7 cellular contexts compared by ENCODE assay signal in the genomic region with DNA sequence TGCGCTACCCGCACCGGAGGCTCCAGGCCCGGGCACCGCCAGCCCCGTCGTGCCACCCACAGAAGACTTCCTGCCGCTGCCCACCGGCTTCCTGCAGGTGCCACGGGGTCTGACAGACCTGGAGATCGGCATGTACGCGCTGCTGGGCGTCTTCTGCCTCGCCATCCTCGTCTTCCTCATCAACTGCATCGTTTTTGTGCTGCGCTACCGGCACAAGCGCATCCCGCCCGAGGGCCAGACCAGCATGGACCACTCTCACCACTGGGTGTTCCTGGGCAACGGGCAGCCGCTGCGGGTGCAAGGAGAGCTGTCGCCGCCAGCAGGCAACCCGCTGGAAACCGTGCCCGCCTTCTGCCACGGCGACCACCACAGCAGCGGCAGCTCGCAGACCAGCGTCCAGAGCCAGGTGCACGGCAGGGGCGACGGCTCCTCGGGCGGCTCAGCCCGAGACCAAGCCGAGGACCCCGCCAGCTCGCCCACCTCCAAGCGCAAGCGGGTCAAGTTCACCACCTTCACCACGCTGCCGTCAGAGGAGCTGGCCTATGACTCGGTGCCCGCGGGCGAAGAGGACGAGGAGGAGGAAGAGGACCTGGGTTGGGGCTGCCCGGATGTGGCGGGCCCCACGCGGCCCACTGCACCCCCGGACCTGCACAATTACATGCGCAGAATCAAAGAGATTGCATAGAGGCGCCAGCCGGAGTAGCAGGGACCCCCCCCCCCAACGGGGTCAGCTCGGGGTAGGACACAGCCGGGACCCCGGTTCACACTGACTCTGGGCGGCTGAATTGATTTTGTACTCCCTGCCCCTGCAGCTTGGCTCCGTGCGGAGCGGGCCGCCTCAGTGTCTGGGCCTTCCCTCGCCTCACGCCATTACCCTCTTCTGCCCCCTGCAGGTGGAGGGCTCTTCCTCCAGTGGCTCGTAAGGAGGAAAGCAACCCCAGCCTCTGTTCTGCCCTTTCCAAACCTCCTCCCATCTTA. TPM values are rescaled to one million over a fixed set of nuclear protein-coding genes. Genes with fewer than 3 reads are reported as not detected.
A peak's percentile ranks its signal among the peaks of the same experiment; 100 is the strongest.
DNase-seq lines count a peak whose midpoint lies in the region; ATAC-seq, FAIRE-seq and TF ChIP-seq lines count a peak whose summit lies in the region.

No MANE protein-coding gene starts in this region.

- DNase-seq in GM13977 (ENCODE audit: low spot score) (peak; percentile 87), SW480 (ENCODE audit: low spot score) (peak; percentile 53), left cardiac atrium (peak; percentile 82), retina (peak; percentile 91), urothelium cell line (ENCODE audit: low spot score) (peak; percentile 63)
- peak; percentile 71 for DNase-seq in activated naive CD8-positive, alpha-beta T cell treated with anti-CD3 and anti-CD28 coated beads, Interleukin-2, amount 50 U/mL, for 16 hours (ENCODE audit: low read depth, low spot score)

- H3K36me3 Mint-ChIP-seq in IgD-negative memory B cell = no peaks in the 10 kb centered on the region

- H3K4me3 Mint-ChIP-seq in IgD-negative memory B cell = peak overlapping the region; percentile 31 to 88 (median 82)

- intact Hi-C loops in left cardiac atrium (cut with DNase I) = loop anchor here (5.0 to 10.0 kb wide), 2 partner anchors 213 to 216 kb away; no protein-coding TSS in a partner anchor

- peak; percentile 95 to 96 for ATAC-seq in left cardiac atrium

- H3K27me3 Mint-ChIP-seq in IgD-negative memory B cell = peaks cover 21% of the 10 kb centered on the region

- peak; percentile 92 for TF ChIP-seq CTCF in GM13977 (IDR thresholded peaks at IDR 0.05; ENCODE audit: extremely low read depth, insufficient read depth, missing control alignments)

- H3K27ac Mint-ChIP-seq in IgD-negative memory B cell = no peak overlapping the region

- in situ Hi-C loops in GM13977 (cut with MboI; ENCODE audit: low pct_unique_long_range_greater_than_20kb, low sequenced_read_pairs, unreplicated experiment) = no loop called here

- H3K4me1 Mint-ChIP-seq in IgD-negative memory B cell = peaks cover 0 to 2% (median 2%) of the 10 kb centered on the region in 3 donors

- no peak for FAIRE-seq in urothelium cell line (lab: Jason Lieb, UNC)

- no peaks in the 10 kb centered on the region for H3K9me3 Mint-ChIP-seq in IgD-negative memory B cell

RNA-seq across cellular contexts. Expression of gene TMEM132E, which starts 58.5 kb away (rescaled TPM):
- 0.19 TPM for polyA plus RNA-seq in IgD-negative memory B cell
- under 1 TPM; 0.09 to 0.26 TPM for total RNA-seq in left cardiac atrium

Comparison
In these comparisons a context has a peak if more than half of its experiments do, and no peak if none do; other contexts are left out.
1. Peak in every context shown above with its lines: DNase-seq and ATAC-seq.